In genomic region chr6:38391909-38392614, GRCh38 we compare ENCODE assay signal across 20 cellular contexts.
DNase-seq lines count a peak whose midpoint lies in the region; ATAC-seq and TF ChIP-seq lines count a peak whose summit lies in the region.
"Had no signal": no experiment of that assay in that cellular context is flagged by ENCODE, and none has a peak within 500 bp of the region (broad histone marks: within the 10 kb centered on the region; RNA-seq: fewer than 3 reads in every experiment).

No MANE protein-coding gene starts in this region.

- DNase-seq in ELR (ENCODE audit: low read depth) (peak; percentile 15), LHCN-M2 (ENCODE audit: low read depth) (peak; percentile 49), choroid plexus epithelial cell (ENCODE audit: low read depth) (peak; percentile 27), myocyte (ENCODE audit: low read depth) (peak; percentile 64), COR-L47 (lab: John Stamatoyannopoulos, UW) (no peak), NCI-H774 (lab: John Stamatoyannopoulos, UW) (no peak), A172 (ENCODE audit: low spot score) (no peak)
- DNase-seq: activated CD4-positive, alpha-beta T cell treated with anti-CD3 and anti-CD28 coated beads for 1 hour; activated CD8-positive, alpha-beta memory T cell treated with anti-CD3 and anti-CD28 coated beads, Interleukin-2, amount 50 U/mL, for 4 hours; activated naive CD4-positive, alpha-beta T cell treated with Interleukin-2 at 50 U/mL for 16 hours; brain microvascular endothelial cell; DND-41; Karpas-422; left cardiac atrium; NCI-H1436 treated with DMSO at 0.1 percent for 48 hours; SIG-M5; stimulated activated CD4-positive, alpha-beta T cell treated with anti-CD3 and anti-CD28 coated beads, Interleukin-4, amount 100 ng/mL, for 24 hours; stimulated activated CD8-positive, alpha-beta memory T cell treated with anti-CD3 and anti-CD28 coated beads, Interleukin-4, amount 100 ng/mL, for 48 hours had no signal

- no peak for TF ChIP-seq CTCF in choroid plexus epithelial cell (conservative IDR thresholded peaks at IDR 0.05; ENCODE audit: low read depth, low read length)

- ATAC-seq in HG03039 (IDR thresholded peaks at IDR 0.05; ENCODE audit: unreplicated experiment): no peak

- no peak overlapping the region for H3K4me3 ChIP-seq in choroid plexus epithelial cell (ENCODE audit: low read depth, low read length)
- H3K4me3 ChIP-seq: esophagus muscularis mucosa had no signal

Comparison
In these comparisons a context has a peak if more than half of its experiments do, and no peak if none do; other contexts are left out.
1. DNase-seq: peak in ELR (single experiment), LHCN-M2 (single experiment), choroid plexus epithelial cell (single experiment) and myocyte (single experiment); none in COR-L47 (single experiment), NCI-H774 (single experiment) and A172 (single experiment).